In genomic region chr1:1005774-1006304, GRCh38 we compare ENCODE assay signal across 18 cellular contexts. TPM values are rescaled to one million over a fixed set of nuclear protein-coding genes. Genes with fewer than 3 reads are reported as not detected.
A peak's percentile ranks its signal among the peaks of the same experiment; 100 is the strongest.
DNase-seq lines count a peak whose midpoint lies in the region; ATAC-seq and TF ChIP-seq lines count a peak whose summit lies in the region.
"Had no signal": no experiment of that assay in that cellular context is flagged by ENCODE, and none has a peak within 500 bp of the region (broad histone marks: within the 10 kb centered on the region; RNA-seq: fewer than 3 reads in every experiment).

No MANE protein-coding gene starts in this region.

- ATAC-seq in Right ventricle myocardium inferior: no peak
- no peak for ATAC-seq in Right ventricle myocardium superior (ENCODE audit: poor library complexity)
- ATAC-seq: gastroesophageal sphincter had no signal

- no peaks in the 10 kb centered on the region for H3K36me3 ChIP-seq in colonic mucosa
- H3K36me3 ChIP-seq in mesodermal cell (ENCODE audit: control insufficient read depth, insufficient read depth, low read length): no peaks in the 10 kb centered on the region
- H3K36me3 ChIP-seq in transverse colon: no peaks in the 10 kb centered on the region
- H3K36me3 ChIP-seq: upper lobe of left lung had no signal

- H3K9me3 ChIP-seq in colonic mucosa: no peaks in the 10 kb centered on the region
- H3K9me3 ChIP-seq in mesodermal cell (ENCODE audit: control insufficient read depth, low read length): no peaks in the 10 kb centered on the region
- no peaks in the 10 kb centered on the region for H3K9me3 ChIP-seq in transverse colon
- H3K9me3 ChIP-seq: gastroesophageal sphincter, upper lobe of left lung had no signal

- H3K4me1 ChIP-seq in colonic mucosa (peaks cover 18% of the 10 kb centered on the region), mesodermal cell (ENCODE audit: control insufficient read depth, insufficient read depth, low read length, poor library complexity, severe bottlenecking) (peaks cover 36% of the 10 kb centered on the region), transverse colon (peaks cover 18 to 36% (median 31%) of the 10 kb centered on the region in 4 donors)

- TF ChIP-seq POLR2A in transverse colon (IDR thresholded peaks at IDR 0.05): no peak

- H3K27me3 ChIP-seq in colonic mucosa: no peaks in the 10 kb centered on the region
- H3K27me3 ChIP-seq in transverse colon: peaks cover 19% of the 10 kb centered on the region

- no peak overlapping the region for H3K4me3 ChIP-seq in colonic mucosa
- H3K4me3 ChIP-seq in mesodermal cell (ENCODE audit: extremely low read depth, insufficient read depth, low read length, poor library complexity, severe bottlenecking): no peak overlapping the region
- H3K4me3 ChIP-seq in transverse colon: peak overlapping the region in 1 of 4 donors; percentile 5
- H3K4me3 ChIP-seq: gastroesophageal sphincter, GM23338, upper lobe of left lung had no signal

- DNase-seq in Right ventricle myocardium inferior (ENCODE audit: missing footprints) (peak; percentile 50), Right ventricle myocardium superior (no peak), colonic mucosa (no peak), transverse colon (no peak), NAMALWA (ENCODE audit: low spot score) (no peak), HPDE6-E6E7 (ENCODE audit: extremely low spot score) (no peak), iPS-NIHi7 (ENCODE audit: extremely low spot score) (no peak)
- DNase-seq: activated CD4-positive, alpha-beta T cell treated with anti-CD3 and anti-CD28 coated beads, Interleukin-2, amount 50 U/mL, for 1 hour; activated naive CD4-positive, alpha-beta T cell treated with anti-CD3 and anti-CD28 coated beads, Interleukin-2, amount 50 U/mL, for 16 hours; midbrain; MV-4-11; NCI-H2081 treated with DMSO at 0.1 percent for 48 hours; NCI-H526 had no signal

- 79 to 81% methylated on average over 21 of the region's 23 CpGs for WGBS in mesodermal cell (ENCODE audit: insufficient coverage in 2 of 2), 2 experiments
- WGBS in transverse colon (ENCODE audit: low coverage in 1 of 2), 2 donors: 55% methylated on average over 22 of the region's 23 CpGs; no CpG with 5 or more reads in 1 of the 2 donors

- intact Hi-C loops in Right ventricle myocardium inferior (cut with DNase I): no loop called here
- intact Hi-C loops in Right ventricle myocardium superior (cut with DNase I): no loop called here
- intact Hi-C loops in colonic mucosa (cut with DNase I): no loop called here
- intact Hi-C loops in transverse colon (cut with DNase I; ENCODE audit: low total_unique reads): no loop called here

- TF ChIP-seq EP300 in transverse colon (IDR thresholded peaks at IDR 0.05; ENCODE audit: low read depth): no peak

- TF ChIP-seq CTCF in colonic mucosa (IDR thresholded peaks at IDR 0.05) (no peak), transverse colon (IDR thresholded peaks at IDR 0.05) (no peak)

- peak overlapping the region in 1 of 2 donors; percentile 61 for H3K9ac ChIP-seq in colonic mucosa (ENCODE audit: low read depth in 2 of 2, low read length in 2 of 2)

- H3K27ac ChIP-seq in colonic mucosa (peak overlapping the region; percentile 34), mesodermal cell (ENCODE audit: low read depth, low read length, severe bottlenecking) (peak overlapping the region; percentile 83), transverse colon (peak overlapping the region in 3 of 4 donors; percentile 57 to 68 (median 62))
- H3K27ac ChIP-seq: epithelial cell of prostate, gastroesophageal sphincter had no signal

- in situ Hi-C loops in transverse colon (cut with MboI; ENCODE audit: low pct_ligation_motif_present in 1 of 4, low pct_unique_long_range_greater_than_20kb in 1 of 4, low sequenced_read_pairs in 3 of 4): no loop called here

RNA-seq across cellular contexts. Expression of gene HES4, which starts 5.9 kb away (rescaled TPM):
- total RNA-seq in Right ventricle myocardium inferior: 36.7 TPM
- total RNA-seq in Right ventricle myocardium superior: 27.4 TPM
- 10 to 100 TPM; 30.5 to 47.3 TPM for total RNA-seq in colonic mucosa
- 59.5 TPM for polyA plus RNA-seq in mesodermal cell (2013, experiment 1 of 2)
- polyA plus RNA-seq in mesodermal cell (2013, experiment 2 of 2): 35.5 TPM
- 100 to 1,000 TPM in 1 of 4 donors, 10 to 100 TPM in 3; 10.8 to 140 (median 15.7) TPM for total RNA-seq in transverse colon

RNA-seq across cellular contexts. Expression of gene ISG15, which starts 7.5 kb away (rescaled TPM):
- 19.2 TPM for total RNA-seq in Right ventricle myocardium inferior
- 13.3 TPM for total RNA-seq in Right ventricle myocardium superior
- total RNA-seq in colonic mucosa: 10 to 100 TPM; 21.9 to 25.2 TPM
- polyA plus RNA-seq in mesodermal cell (2013, experiment 1 of 2): 53.2 TPM
- polyA plus RNA-seq in mesodermal cell (2013, experiment 2 of 2): 44.4 TPM
- total RNA-seq in transverse colon: 10 to 100 TPM in 3 of 4 donors, not detected in 1; 36.0 to 70.6 (median 40.8) TPM

RNA-seq across cellular contexts. Expression of gene AGRN, which starts 14.1 kb away (rescaled TPM):
- total RNA-seq in Right ventricle myocardium inferior (14.1 TPM), Right ventricle myocardium superior (12.8 TPM), colonic mucosa (100 to 1,000 TPM in 1 of 2 donors, 10 to 100 TPM in 1; 68.1 to 106 TPM), transverse colon (100 to 1,000 TPM in 1 of 4 donors, 10 to 100 TPM in 3; 25.4 to 132 (median 44.8) TPM)
- 116 TPM for polyA plus RNA-seq in mesodermal cell (2013, experiment 1 of 2)
- 88.7 TPM for polyA plus RNA-seq in mesodermal cell (2013, experiment 2 of 2)

RNA-seq across cellular contexts. Expression of gene PERM1, which starts 23.9 kb away (rescaled TPM):
- total RNA-seq in Right ventricle myocardium inferior (174 TPM), Right ventricle myocardium superior (170 TPM), colonic mucosa (not detected), transverse colon (under 1 TPM in 1 of 4 donors, not detected in 3; 0.14 TPM)
- not detected for polyA plus RNA-seq in mesodermal cell (2013, experiment 1 of 2)
- not detected for polyA plus RNA-seq in mesodermal cell (2013, experiment 2 of 2)
- total RNA-seq: GM23338 had no signal

RNA-seq across cellular contexts. Expression of gene PLEKHN1, which starts 39.6 kb away (rescaled TPM):
- total RNA-seq in Right ventricle myocardium inferior: not detected
- total RNA-seq in Right ventricle myocardium superior: not detected
- under 1 TPM; 0.61 to 0.64 TPM for total RNA-seq in colonic mucosa
- polyA plus RNA-seq in mesodermal cell (2013, experiment 1 of 2): 1.1 TPM
- 0.46 TPM for polyA plus RNA-seq in mesodermal cell (2013, experiment 2 of 2)
- total RNA-seq in transverse colon: 1 to 10 TPM in 1 of 4 donors, under 1 TPM in 1, not detected in 2; 0.14 to 1.4 TPM
